In genomic region chr1:40824591-40825429, GRCh38 we compare ENCODE assay signal across 12 cellular contexts. TPM values are rescaled to one million over a fixed set of nuclear protein-coding genes. Genes with fewer than 3 reads are reported as not detected.
A peak's percentile ranks its signal among the peaks of the same experiment; 100 is the strongest.
DNase-seq lines count a peak whose midpoint lies in the region; ATAC-seq and TF ChIP-seq lines count a peak whose summit lies in the region.
"Had no signal": no experiment of that assay in that cellular context is flagged by ENCODE, and none has a peak within 500 bp of the region (broad histone marks: within the 10 kb centered on the region; RNA-seq: fewer than 3 reads in every experiment).

No MANE protein-coding gene starts in this region.

- no peaks in the 10 kb centered on the region for H3F3A ChIP-seq in GM23248 (ENCODE audit: insufficient read depth)

- peak; percentile 17; the same call in 1 of the 3 replicates for ATAC-seq in SK-N-SH treated with all-trans-retinoic acid at 6 μM for 48 hours
- ATAC-seq in GM18498 (IDR thresholded peaks at IDR 0.05; ENCODE audit: unreplicated experiment): no peak

- no peaks in the 10 kb centered on the region for H3K36me3 ChIP-seq in GM23248 (ENCODE audit: low read depth)
- peaks cover 0 to 35% (median 5%) of the 10 kb centered on the region in 4 donors for H3K36me3 ChIP-seq in sigmoid colon
- peaks cover 0 to 6% (median 0%) of the 10 kb centered on the region in 4 donors for H3K36me3 ChIP-seq in stomach
- H3K36me3 ChIP-seq: suprapubic skin had no signal

- H3K9me3 ChIP-seq in GM23248 (ENCODE audit: low read depth) (no peaks in the 10 kb centered on the region), sigmoid colon (no peaks in the 10 kb centered on the region), stomach (no peaks in the 10 kb centered on the region)
- H3K9me3 ChIP-seq: suprapubic skin had no signal

- TF ChIP-seq EP300 in sigmoid colon (IDR thresholded peaks at IDR 0.05): no peak
- no peak for TF ChIP-seq EP300 in stomach (IDR thresholded peaks at IDR 0.05)

- no peaks in the 10 kb centered on the region for H3K79me2 ChIP-seq in GM23248 (ENCODE audit: insufficient read depth)

- H3K9me2 ChIP-seq in GM23248 (ENCODE audit: insufficient read depth): no peaks in the 10 kb centered on the region

- no peak for TF ChIP-seq CTCF in fibroblast of pulmonary artery (IDR thresholded peaks at IDR 0.05; ENCODE audit: low read length, missing control alignments)
- TF ChIP-seq CTCF in sigmoid colon (IDR thresholded peaks at IDR 0.05): no peak
- no peak for TF ChIP-seq CTCF in stomach (IDR thresholded peaks at IDR 0.05)

- no peaks in the 10 kb centered on the region for H3K4me1 ChIP-seq in GM23248 (ENCODE audit: insufficient read depth)
- H3K4me1 ChIP-seq in sigmoid colon: peaks cover 0 to 40% (median 22%) of the 10 kb centered on the region in 4 donors
- peaks cover 0 to 41% (median 21%) of the 10 kb centered on the region in 4 donors for H3K4me1 ChIP-seq in stomach
- H3K4me1 ChIP-seq: suprapubic skin had no signal

- H3K27ac ChIP-seq in GM23248: no peak overlapping the region
- H3K27ac ChIP-seq in sigmoid colon: peak overlapping the region in 3 of 4 donors; percentile 59 to 75 (median 65)
- peak overlapping the region in 1 of 5 donors; percentile 13 for H3K27ac ChIP-seq in stomach
- H3K27ac ChIP-seq: suprapubic skin had no signal

- no peak overlapping the region for H3K4me2 ChIP-seq in GM23248 (ENCODE audit: unreplicated experiment)

- in situ Hi-C loops in GM23248 (cut with MboI): no loop called here

- H3K4me3 ChIP-seq in GM23248 (no peak overlapping the region), fibroblast of pulmonary artery (replicated peaks; ENCODE audit: low read depth, low read length) (no peak overlapping the region), sigmoid colon (no peak overlapping the region), stomach (no peak overlapping the region)
- H3K4me3 ChIP-seq: suprapubic skin had no signal

- no peak overlapping the region for H3K9ac ChIP-seq in GM23248

- H3K27me3 ChIP-seq in GM23248 (replicated peaks; ENCODE audit: insufficient read depth): peaks cover 8% of the 10 kb centered on the region; the same call in 1 of the 2 replicates
- H3K27me3 ChIP-seq in sigmoid colon: no peaks in the 10 kb centered on the region
- no peaks in the 10 kb centered on the region for H3K27me3 ChIP-seq in stomach
- H3K27me3 ChIP-seq: suprapubic skin had no signal

- intact Hi-C loops in sigmoid colon (cut with DNase I) (no loop called here), stomach (cut with DNase I; ENCODE audit: low total_unique reads) (no loop called here)

- H4K20me1 ChIP-seq in GM23248 (ENCODE audit: insufficient read depth): no peaks in the 10 kb centered on the region

- 58 to 60% methylated on average over 18 of the region's 18 CpGs for WGBS in GM23248 (ENCODE audit: low coverage in 1 of 2, low lambda C conversion rate in 2 of 2, missing lambda C conversion rate in 2 of 2), 2 experiments
- WGBS in sigmoid colon, 2 donors: 74 to 80% methylated on average over 18 of the region's 18 CpGs
- WGBS in stomach, 5 donors: 63 to 75% (median 73%) methylated on average over 16 to 18 of the region's 18 CpGs

- no peak overlapping the region for H2AFZ ChIP-seq in GM23248

- peak; percentile 42 for DNase-seq in GM23248
- DNase-seq in fibroblast of pulmonary artery (ENCODE audit: low read depth): peak; percentile 61
- no peak for DNase-seq in sigmoid colon
- DNase-seq in superior temporal gyrus (ENCODE audit: extremely low spot score): no peak
- no peak for DNase-seq in ureter (ENCODE audit: low spot score)
- no peak for DNase-seq in stomach
- DNase-seq: activated CD4-positive, CD25-positive, alpha-beta regulatory T cell; foreskin melanocyte had no signal

- TF ChIP-seq POLR2A in sigmoid colon (IDR thresholded peaks at IDR 0.05): no peak
- TF ChIP-seq POLR2A in stomach (IDR thresholded peaks at IDR 0.05): no peak

TF ChIP-seq in SK-N-SH treated with all-trans-retinoic acid at 6 μM for 48 hours, 23 proteins besides CTCF, POLR2A, EP300 and RAD21:
- TF ChIP-seq CSDC2 (CRISPR knock-in tag; IDR thresholded peaks at IDR 0.05): no peak
- no peak for TF ChIP-seq ZFP30 (CRISPR knock-in tag; IDR thresholded peaks at IDR 0.05)
- TF ChIP-seq ISL1 (CRISPR knock-in tag; IDR thresholded peaks at IDR 0.05): no peak
- no peak for TF ChIP-seq ZFP3 (CRISPR knock-in tag; IDR thresholded peaks at IDR 0.05)
- TF ChIP-seq RARB (CRISPR knock-in tag; IDR thresholded peaks at IDR 0.05): no peak

RNA-seq across cellular contexts. Expression of gene CITED4, which starts 37.4 kb away (rescaled TPM):
- not detected in 2 replicates for total RNA-seq in GM23248 (2014; rRNA removed; shearing (Covaris generic))
- 0.19 TPM in 1 of 2 replicates, not detected in the other for polyA plus RNA-seq in GM23248 (2016; fragmentation: Nextera tagmentation; extraction: Ambion mirVana)
- total RNA-seq in sigmoid colon: 10 to 100 TPM; 22.7 to 59.8 (median 36.9) TPM
- 1 to 10 TPM in 1 of 3 donors, not detected in 2; 3.0 TPM for polyA plus RNA-seq in sigmoid colon
- total RNA-seq in ureter: 17.9 TPM
- 100 to 1,000 TPM in 1 of 5 donors, 10 to 100 TPM in 3, 1 to 10 TPM in 1; 2.6 to 152 (median 38.4) TPM for total RNA-seq in stomach
- 10 to 100 TPM in 2 of 3 donors, 1 to 10 TPM in 1; 8.6 to 22.5 (median 13.5) TPM for polyA plus RNA-seq in stomach

RNA-seq across cellular contexts. Expression of gene KCNQ4, which starts 41.2 kb away (rescaled TPM):
- total RNA-seq in GM23248 (2014; rRNA removed; shearing (Covaris generic)): not detected in 2 replicates
- polyA plus RNA-seq in GM23248 (2016; fragmentation: Nextera tagmentation; extraction: Ambion mirVana) (not detected in 2 replicates), sigmoid colon (1 to 10 TPM in 1 of 3 donors, under 1 TPM in 1, not detected in 1; 0.60 to 2.6 TPM), stomach (1 to 10 TPM in 1 of 3 donors, under 1 TPM in 2; 0.31 to 2.2 (median 0.56) TPM)
- total RNA-seq in sigmoid colon (10 to 100 TPM in 1 of 4 donors, 1 to 10 TPM in 3; 4.8 to 10.8 (median 8.7) TPM), ureter (3.7 TPM), stomach (1 to 10 TPM in 2 of 5 donors, under 1 TPM in 2, not detected in 1; 0.55 to 7.6 (median 2.5) TPM)
- total RNA-seq: RPMI7951 had no signal

Comparison
In these comparisons a context has a peak if more than half of its experiments do, and no peak if none do; other contexts are left out.
1. DNase-seq: peak in GM23248 (single experiment) and fibroblast of pulmonary artery (single experiment); none in sigmoid colon (single experiment), superior temporal gyrus (single experiment), ureter (single experiment) and stomach (single experiment).